Comparison of ENCODE assay signal across 8 cellular contexts in genomic region chr5:94968507-94969095, GRCh38.
A peak's percentile ranks its signal among the peaks of the same experiment; 100 is the strongest.
DNase-seq lines count a peak whose midpoint lies in the region; ATAC-seq and TF ChIP-seq lines count a peak whose summit lies in the region.

No MANE protein-coding gene starts in this region.

- no peak overlapping the region for H3K27ac ChIP-seq in sigmoid colon

- TF ChIP-seq EP300 in sigmoid colon (IDR thresholded peaks at IDR 0.05) = no peak

- intact Hi-C loops in left ventricle myocardium superior (cut with micrococcal nuclease) (loop anchor here (2.0 kb wide), 1 partner anchor 270 kb away; no protein-coding TSS in a partner anchor), sigmoid colon (cut with DNase I) (loop anchor here (10.0 kb wide), 1 partner anchor 266 kb away; no protein-coding TSS in a partner anchor)

- peak; percentile 18 to 57 (median 44) for TF ChIP-seq CTCF in sigmoid colon (IDR thresholded peaks at IDR 0.05)

- peak overlapping the region; percentile 16 for H3K9ac ChIP-seq in adipocyte (ENCODE audit: low read length)

- WGBS in sigmoid colon, 2 donors = 34 to 43% methylated on average over 5 of the region's 5 CpGs

- ATAC-seq in GM19324 (IDR thresholded peaks at IDR 0.05; ENCODE audit: low FRiP score, unreplicated experiment) (peak; percentile 74), HG03457 (IDR thresholded peaks at IDR 0.05; ENCODE audit: unreplicated experiment) (peak; percentile 65), left ventricle myocardium superior (peak; percentile 51)

- peaks cover 14% of the 10 kb centered on the region for H3K4me1 ChIP-seq in adipocyte (ENCODE audit: control insufficient read depth, insufficient read depth, low read length)
- H3K4me1 ChIP-seq in sigmoid colon = no peaks in the 10 kb centered on the region

- H3K36me3 ChIP-seq in adipocyte (ENCODE audit: control insufficient read depth, insufficient read depth, low read length, severe bottlenecking) (no peaks in the 10 kb centered on the region), sigmoid colon (no peaks in the 10 kb centered on the region)

- no peaks in the 10 kb centered on the region for H3K27me3 ChIP-seq in adipocyte (replicated peaks; ENCODE audit: control insufficient read depth, insufficient read depth, low read length)
- no peaks in the 10 kb centered on the region for H3K27me3 ChIP-seq in sigmoid colon

- no peak overlapping the region for H3K4me3 ChIP-seq in adipocyte (ENCODE audit: low read length)
- H3K4me3 ChIP-seq in sigmoid colon = no peak overlapping the region

- peaks cover 6% of the 10 kb centered on the region for H3K9me3 ChIP-seq in adipocyte (ENCODE audit: control insufficient read depth, low read length)
- peaks cover 0 to 5% (median 1%) of the 10 kb centered on the region in 4 donors for H3K9me3 ChIP-seq in sigmoid colon

- DNase-seq in D341Med (ENCODE audit: low spot score) = peak; percentile 54
- peak; percentile 23 for DNase-seq in NCI-H510A (lab: John Stamatoyannopoulos, UW)
- DNase-seq in adipocyte (ENCODE audit: low read depth) = peak; percentile 87
- no peak for DNase-seq in left ventricle myocardium superior
- DNase-seq in sigmoid colon = no peak
- no peak for DNase-seq in activated effector memory CD4-positive, alpha-beta T cell treated with anti-CD3 and anti-CD28 coated beads, Interleukin-2, amount 50 U/mL, for 16 hours

- TF ChIP-seq POLR2A in sigmoid colon (IDR thresholded peaks at IDR 0.05) = no peak

Comparison
In these comparisons a context has a peak if more than half of its experiments do, and no peak if none do; other contexts are left out.
1. DNase-seq: peak in D341Med (single experiment), NCI-H510A (single experiment) and adipocyte (single experiment); none in left ventricle myocardium superior (single experiment), sigmoid colon (single experiment) and activated effector memory CD4-positive, alpha-beta T cell treated with anti-CD3 and anti-CD28 coated beads, Interleukin-2, amount 50 U/mL, for 16 hours (single experiment).
2. Peak in every context shown above with its lines, with median percentiles within 50 percentile points of each other: ATAC-seq.